ENCODE assay signal across 11 cellular contexts in the genomic region with DNA sequence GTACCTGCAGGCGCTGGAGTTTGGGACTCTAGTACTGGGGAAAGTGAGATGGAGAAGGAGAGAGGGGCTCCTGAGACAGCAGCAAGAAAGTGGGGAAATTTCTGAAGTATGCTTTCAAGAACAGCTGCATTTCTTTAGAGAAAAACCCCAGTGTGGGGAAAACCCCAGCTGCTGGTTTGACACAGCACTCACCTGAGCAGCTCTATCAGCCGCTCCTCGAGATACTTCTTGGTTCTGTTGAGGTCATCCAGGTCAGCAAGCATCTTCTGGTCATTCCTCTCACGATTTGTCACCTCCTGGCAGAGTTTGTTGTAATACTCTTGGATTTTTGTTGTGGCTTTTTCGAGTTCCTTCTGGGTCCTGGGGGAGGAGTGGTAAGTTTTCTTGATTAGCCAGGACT.
DNase-seq lines count a peak whose midpoint lies in the region; ATAC-seq lines count a peak whose summit lies in the region.
"Had no signal": no experiment of that assay in that cellular context is flagged by ENCODE, and none has a peak within 500 bp of the region (broad histone marks: within the 10 kb centered on the region; RNA-seq: fewer than 3 reads in every experiment).

No MANE protein-coding gene starts in this region.

- peak; percentile 24 for DNase-seq in stimulated activated CD4-positive, alpha-beta T cell treated with anti-CD3 and anti-CD28 coated beads, Interleukin-4, amount 100 ng/mL, for 1 hour
- DNase-seq in stimulated activated CD4-positive, alpha-beta T cell treated with anti-CD3 and anti-CD28 coated beads, Interleukin-2, amount 100 ng/mL, for 48 hours = no peak
- DNase-seq in Ammon's horn (ENCODE audit: low spot score) (no peak), GM03348 (ENCODE audit: low spot score) (no peak)
- no peak for DNase-seq in NK-92 treated with Interleukin-12 subunit alpha and Interleukin-12 subunit beta, amount 100 ng/mL, for 24 hours (lab: John Stamatoyannopoulos, UW)
- DNase-seq: cerebellar nuclear complex, HFFc6, T-helper 9 cell had no signal

- H3K4me3 Mint-ChIP-seq in stimulated activated memory B cell treated with anti-CD40 and anti-IgM and Interleukin-4, amounts not matched to agents 10 μg/mL and 1 μg/mL and 100 μg/mL, for 72 hours = no peak overlapping the region
- H3K4me3 Mint-ChIP-seq: HFFc6 had no signal

- H3K27ac Mint-ChIP-seq in stimulated activated memory B cell treated with anti-CD40 and anti-IgM and Interleukin-4, amounts not matched to agents 10 μg/mL and 1 μg/mL and 100 μg/mL, for 72 hours = peak overlapping the region; percentile 4
- H3K27ac Mint-ChIP-seq: HFFc6 had no signal

- H3K9me3 Mint-ChIP-seq in stimulated activated memory B cell treated with anti-CD40 and anti-IgM and Interleukin-4, amounts not matched to agents 10 μg/mL and 1 μg/mL and 100 μg/mL, for 72 hours = no peaks in the 10 kb centered on the region
- H3K9me3 Mint-ChIP-seq: HFFc6 had no signal

- no peaks in the 10 kb centered on the region for H3K27me3 Mint-ChIP-seq in stimulated activated memory B cell treated with anti-CD40 and anti-IgM and Interleukin-4, amounts not matched to agents 10 μg/mL and 1 μg/mL and 100 μg/mL, for 72 hours

- ATAC-seq in GM21381 (IDR thresholded peaks at IDR 0.05; ENCODE audit: unreplicated experiment) (peak; percentile 64), HG03565 (IDR thresholded peaks at IDR 0.05; ENCODE audit: unreplicated experiment) (peak; percentile 59)
- ATAC-seq in stimulated activated memory B cell treated with anti-CD40 and anti-IgM and Interleukin-4, amounts not matched to agents 10 μg/mL and 1 μg/mL and 100 μg/mL, for 72 hours = peak; percentile 78

- peaks cover 54% of the 10 kb centered on the region for H3K36me3 Mint-ChIP-seq in stimulated activated memory B cell treated with anti-CD40 and anti-IgM and Interleukin-4, amounts not matched to agents 10 μg/mL and 1 μg/mL and 100 μg/mL, for 72 hours

- peaks cover 44% of the 10 kb centered on the region for H3K4me1 Mint-ChIP-seq in stimulated activated memory B cell treated with anti-CD40 and anti-IgM and Interleukin-4, amounts not matched to agents 10 μg/mL and 1 μg/mL and 100 μg/mL, for 72 hours
